Comparison of ENCODE assay signal across 17 cellular contexts in genomic region chr6:130240232-130240631, GRCh38. TPM values are rescaled to one million over a fixed set of nuclear protein-coding genes. Genes with fewer than 3 reads are reported as not detected.
DNase-seq lines count a peak whose midpoint lies in the region; ATAC-seq and TF ChIP-seq lines count a peak whose summit lies in the region.
"Had no signal": no experiment of that assay in that cellular context is flagged by ENCODE, and none has a peak within 500 bp of the region (broad histone marks: within the 10 kb centered on the region; RNA-seq: fewer than 3 reads in every experiment).

No MANE protein-coding gene starts in this region.

- H3K9me2 ChIP-seq in PC-9 (ENCODE audit: insufficient read depth) = no peaks in the 10 kb centered on the region

- POLR2A ChIA-PET in PC-9 (lab: Charles Lee; ENCODE audit: unreplicated experiment) = no interaction called here

- no peaks in the 10 kb centered on the region for H3K36me3 ChIP-seq in PC-9 (ENCODE audit: low read depth)
- H3K36me3 ChIP-seq: heart left ventricle, MG63, Peyer's patch, stomach, WERI-Rb-1 had no signal

- H3K4me1 ChIP-seq in PC-9 (replicated peaks; ENCODE audit: insufficient read depth) = no peaks in the 10 kb centered on the region
- H3K4me1 ChIP-seq: heart left ventricle, parathyroid adenoma, Peyer's patch, stomach had no signal

- DNase-seq in EL = peak; percentile 80
- DNase-seq in RPMI7951 (ENCODE audit: low read depth) = peak; percentile 68
- peak; percentile 83 for DNase-seq in fibroblast of mammary gland (ENCODE audit: low read depth)
- no peak for DNase-seq in sciatic nerve (ENCODE audit: low spot score)
- DNase-seq in NCI-H1105 (lab: John Stamatoyannopoulos, UW) = no peak
- DNase-seq in HuH-7 (ENCODE audit: low spot score) = no peak
- no peak for DNase-seq in NCI-H1417 (lab: John Stamatoyannopoulos, UW)
- DNase-seq in PC-9 = no peak
- DNase-seq: GF-D8, heart left ventricle, MG63, mucosa of descending colon, Peyer's patch, stomach, WERI-Rb-1 had no signal

- no TSS peak for BruUV-seq in PC-9 (replicated peaks; lab: Mats Ljungman, UMichigan)

- no peaks in the 10 kb centered on the region for H3K27me3 ChIP-seq in PC-9 (ENCODE audit: insufficient read depth, low read depth)
- H3K27me3 ChIP-seq: heart left ventricle, MG63, Peyer's patch, stomach had no signal

- no peak for TF ChIP-seq CTCF in fibroblast of mammary gland (conservative IDR thresholded peaks at IDR 0.05; ENCODE audit: control insufficient read depth, insufficient read depth, low read depth, low read length)
- TF ChIP-seq CTCF in PC-9 (conservative IDR thresholded peaks at IDR 0.05) = no peak

- CTCF ChIA-PET in PC-9 (lab: Charles Lee) = no interaction called here

- intact Hi-C loops in sciatic nerve (cut with DNase I) (no loop called here), PC-9 (cut with micrococcal nuclease; ENCODE audit: unreplicated experiment) (no loop called here)

- H2AFZ ChIP-seq in PC-9 = no peak overlapping the region
- H2AFZ ChIP-seq: parathyroid adenoma had no signal

- no peaks in the 10 kb centered on the region for H3K9me3 ChIP-seq in PC-9 (ENCODE audit: insufficient read depth, low read depth)
- H3K9me3 ChIP-seq: heart left ventricle, MG63, mucosa of descending colon, Peyer's patch, stomach had no signal

- H3K4me2 ChIP-seq in PC-9 = no peak overlapping the region

- H3K4me3 ChIP-seq in fibroblast of mammary gland (ENCODE audit: control insufficient read depth, low read depth, low read length) (no peak overlapping the region), PC-9 (no peak overlapping the region)
- H3K4me3 ChIP-seq: heart left ventricle, MG63, mucosa of descending colon, Peyer's patch, stomach had no signal

- H3F3A ChIP-seq in PC-9 (ENCODE audit: insufficient read depth, low read depth) = no peaks in the 10 kb centered on the region

- no peaks in the 10 kb centered on the region for H3K79me2 ChIP-seq in PC-9 (ENCODE audit: low read depth)
- H3K79me2 ChIP-seq: parathyroid adenoma had no signal

- H3K27ac ChIP-seq in PC-9 = no peak overlapping the region
- H3K27ac ChIP-seq: heart left ventricle, parathyroid adenoma, Peyer's patch, stomach, WERI-Rb-1 had no signal

- H4K20me1 ChIP-seq in PC-9 (ENCODE audit: insufficient read depth) = no peaks in the 10 kb centered on the region

- peak; percentile 62 for ATAC-seq in sciatic nerve
- ATAC-seq: mucosa of descending colon had no signal

RNA-seq across cellular contexts. Expression of gene SAMD3, which starts 17.5 kb away (rescaled TPM):
- 0.96 and 1.2 TPM in 2 replicates for total RNA-seq in RPMI7951 (2014; rRNA removed; shearing (Covaris generic))
- total RNA-seq in sciatic nerve (3.6 TPM), PC-9 (2021) (not detected in 2 replicates)
- total RNA-seq: bronchial epithelial cell had no signal

Comparison
In these comparisons a context has a peak if more than half of its experiments do, and no peak if none do; other contexts are left out.
1. DNase-seq: peak in EL (single experiment), RPMI7951 (single experiment) and fibroblast of mammary gland (single experiment); none in sciatic nerve (single experiment), NCI-H1105 (single experiment), HuH-7 (single experiment), NCI-H1417 (0 of 3) and PC-9 (0 of 2).